19 cellular contexts compared by ENCODE assay signal in the genomic region with DNA sequence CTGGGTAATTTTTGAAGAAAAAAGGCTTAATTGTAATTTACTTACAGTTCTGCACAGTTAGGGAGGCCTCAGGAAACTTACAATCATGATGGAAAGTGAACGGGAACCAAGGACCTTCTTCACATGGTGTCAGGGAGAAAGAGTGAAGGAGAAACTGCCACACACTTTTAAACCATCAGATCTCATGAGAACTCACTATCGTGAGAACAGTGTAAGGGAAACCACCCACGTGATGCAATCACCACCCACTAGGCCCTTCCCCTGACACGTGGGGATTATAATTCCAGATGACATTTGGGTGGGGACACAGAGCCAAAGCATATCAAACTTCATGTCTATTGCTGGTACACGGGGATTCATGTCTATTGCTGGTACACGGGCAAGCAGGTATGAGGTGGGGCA.
"Had no signal": no experiment of that assay in that cellular context is flagged by ENCODE, and none has a peak within 500 bp of the region (broad histone marks: within the 10 kb centered on the region; RNA-seq: fewer than 3 reads in every experiment).

No MANE protein-coding gene starts in this region.

- H3K4me3 Mint-ChIP-seq: activated B cell treated with CpG ODN at 0.5 μM for 24 hours; immature natural killer cell; nephron progenitor cell; stimulated activated memory B cell treated with anti-CD40 and anti-IgM and Interleukin-4, amounts not matched to agents 10 μg/mL and 1 μg/mL and 100 μg/mL, for 72 hours; T-helper 2 cell treated with Interferon-gamma antibody and Interleukin-4, amounts not matched to agents 5 μg/mL and 100 μg/mL, for 36 hours had no signal

- H3K4me1 ChIP-seq: breast epithelium had no signal

- H3K27me3 ChIP-seq: adrenal gland, breast epithelium, gastroesophageal sphincter, sigmoid colon, thyroid gland had no signal

- H3K27ac ChIP-seq: adrenal gland, breast epithelium, gastroesophageal sphincter, heart right ventricle, sigmoid colon, thyroid gland had no signal

- ATAC-seq: gastroesophageal sphincter; heart right ventricle; left ventricle myocardium superior; stimulated activated memory B cell treated with anti-CD40 and anti-IgM and Interleukin-4, amounts not matched to agents 10 μg/mL and 1 μg/mL and 100 μg/mL, for 72 hours had no signal

- H3K4me3 ChIP-seq: adrenal gland, breast epithelium, gastroesophageal sphincter, heart right ventricle, sigmoid colon, thyroid gland had no signal

- H3K9me3 Mint-ChIP-seq: activated B cell treated with CpG ODN at 0.5 μM for 24 hours; immature natural killer cell; stimulated activated memory B cell treated with anti-CD40 and anti-IgM and Interleukin-4, amounts not matched to agents 10 μg/mL and 1 μg/mL and 100 μg/mL, for 72 hours; T-helper 2 cell treated with Interferon-gamma antibody and Interleukin-4, amounts not matched to agents 5 μg/mL and 100 μg/mL, for 36 hours had no signal

- H3K27ac Mint-ChIP-seq: activated B cell treated with CpG ODN at 0.5 μM for 24 hours; immature natural killer cell; nephron progenitor cell; stimulated activated memory B cell treated with anti-CD40 and anti-IgM and Interleukin-4, amounts not matched to agents 10 μg/mL and 1 μg/mL and 100 μg/mL, for 72 hours; T-helper 2 cell treated with Interferon-gamma antibody and Interleukin-4, amounts not matched to agents 5 μg/mL and 100 μg/mL, for 36 hours had no signal

- H3K9me3 ChIP-seq: adrenal gland, breast epithelium, sigmoid colon, thyroid gland had no signal

- H3K36me3 ChIP-seq: adrenal gland, breast epithelium, gastroesophageal sphincter, heart right ventricle, sigmoid colon, thyroid gland had no signal

- DNase-seq: activated B cell treated with CpG ODN at 0.5 μM for 24 hours; activated CD4-positive, alpha-beta T cell treated with anti-CD3 and anti-CD28 coated beads for 48 hours; activated naive CD4-positive, alpha-beta T cell treated with anti-CD3 and anti-CD28 coated beads, Interleukin-2, amount 50 U/mL, for 16 hours; adrenal gland; cerebellar nuclear complex; cortex of kidney; heart right ventricle; immature natural killer cell; kidney glomerular epithelial cell; left ventricle myocardium superior; nephron progenitor cell; nucleus accumbens; sigmoid colon; stimulated activated CD4-positive, alpha-beta T cell treated with anti-CD3 and anti-CD28 coated beads, Interleukin-4, amount 100 ng/mL, for 24 hours; thyroid gland had no signal

- H3K27me3 Mint-ChIP-seq: activated B cell treated with CpG ODN at 0.5 μM for 24 hours; stimulated activated memory B cell treated with anti-CD40 and anti-IgM and Interleukin-4, amounts not matched to agents 10 μg/mL and 1 μg/mL and 100 μg/mL, for 72 hours had no signal

- H3K36me3 Mint-ChIP-seq: immature natural killer cell; stimulated activated memory B cell treated with anti-CD40 and anti-IgM and Interleukin-4, amounts not matched to agents 10 μg/mL and 1 μg/mL and 100 μg/mL, for 72 hours had no signal
